7 cellular contexts compared by ENCODE assay signal in the genomic region with DNA sequence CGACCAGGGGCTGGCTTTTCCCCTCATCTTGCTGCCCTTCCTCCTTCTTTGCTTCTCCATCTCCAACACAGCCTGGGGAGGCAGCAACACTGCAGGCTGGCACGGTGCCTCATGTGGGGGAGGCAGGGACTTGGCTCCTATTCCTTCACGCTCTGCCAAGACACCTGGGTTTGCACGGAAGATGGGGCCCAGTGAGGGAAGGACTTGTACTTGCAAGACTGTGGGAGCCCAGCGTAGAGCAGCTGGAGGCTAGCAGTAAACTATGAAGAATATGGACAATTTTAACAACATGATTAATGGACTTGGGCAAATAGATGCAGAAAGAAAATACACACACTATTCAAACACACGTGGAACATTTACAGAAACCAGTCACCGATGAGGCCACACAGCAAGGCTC.
DNase-seq lines count a peak whose midpoint lies in the region; FAIRE-seq and TF ChIP-seq lines count a peak whose summit lies in the region.
"Not testable (repeated sequence)": the region's sequence is repeated elsewhere in the genome, so short reads cannot be mapped to it uniquely, and the experiment has no call there.

No MANE protein-coding gene starts in this region.

- not testable (repeated sequence) for H3K27me3 ChIP-seq in astrocyte (ENCODE audit: insufficient read depth, low read length)

- H3K9me3 Mint-ChIP-seq in astrocyte (ENCODE audit: unreplicated experiment) = not testable (repeated sequence)

- not testable (repeated sequence) for TF ChIP-seq CTCF in astrocyte (IDR thresholded peaks at IDR 0.05; ENCODE audit: insufficient read depth, low read depth, low read length); cardiac fibroblast (IDR thresholded peaks at IDR 0.05; ENCODE audit: low read depth, low read length)

- H3K27ac Mint-ChIP-seq in astrocyte (ENCODE audit: unreplicated experiment) = not testable (repeated sequence)

- DNase-seq in DMS53 (lab: John Stamatoyannopoulos, UW) = peak; percentile 3
- peak; percentile 75 for DNase-seq in NCI-H1092 treated with DMSO at 0.1 percent for 48 hours (lab: John Stamatoyannopoulos, UW)
- peak; percentile 45 for DNase-seq in NCI-H2171 treated with DMSO at 0.1 percent for 48 hours (lab: John Stamatoyannopoulos, UW)
- DNase-seq in astrocyte (ENCODE audit: low read depth) = peak; percentile 4
- peak; percentile 13 to 27 for DNase-seq in cardiac fibroblast (ENCODE audit: low read depth in 2 of 2)
- peak; percentile 3 for DNase-seq in pons (ENCODE audit: low spot score)

- H4K20me1 ChIP-seq in astrocyte (ENCODE audit: insufficient read depth, low read length) = not testable (repeated sequence)

- not testable (repeated sequence) for H3K4me1 Mint-ChIP-seq in astrocyte (ENCODE audit: low read depth, unreplicated experiment)

- H3K4me2 ChIP-seq in astrocyte (ENCODE audit: low read length) = not testable (repeated sequence)

- not testable (repeated sequence) for H3K27ac ChIP-seq in astrocyte (ENCODE audit: low read depth, low read length)

- H3K4me1 ChIP-seq in astrocyte (ENCODE audit: insufficient read depth, low read length) = not testable (repeated sequence)

- not testable (repeated sequence) for H3K79me2 ChIP-seq in astrocyte (ENCODE audit: insufficient read depth, low read length)

- H3K27me3 Mint-ChIP-seq in astrocyte (ENCODE audit: low read depth, unreplicated experiment) = not testable (repeated sequence)

- H3K9ac ChIP-seq in astrocyte (ENCODE audit: low read length) = not testable (repeated sequence)

- FAIRE-seq in astrocyte (lab: Jason Lieb, UNC) = not testable (repeated sequence)
- FAIRE-seq in islet of Langerhans (lab: Jason Lieb, UNC) = peak; percentile 99

- not testable (repeated sequence) for H3K36me3 Mint-ChIP-seq in astrocyte (ENCODE audit: low read depth, unreplicated experiment)

- H3K4me3 ChIP-seq in astrocyte (ENCODE audit: insufficient read depth, low read depth, low read length); cardiac fibroblast (replicated peaks in 1 of 2; ENCODE audit: low read depth in 2 of 2, low read length in 2 of 2): not testable (repeated sequence)

- H2AFZ ChIP-seq in astrocyte (ENCODE audit: low read depth, low read length) = not testable (repeated sequence)

- not testable (repeated sequence) for H3K4me3 Mint-ChIP-seq in astrocyte (ENCODE audit: unreplicated experiment)

- H3K9me3 ChIP-seq in astrocyte (ENCODE audit: insufficient read depth, low read depth, low read length) = not testable (repeated sequence)

- not testable (repeated sequence) for H3K36me3 ChIP-seq in astrocyte (ENCODE audit: insufficient read depth, low read length)

Comparison
In these comparisons a context has a peak if more than half of its experiments do, and no peak if none do; other contexts are left out.
1. DNase-seq: peak in every context shown above with its lines; median percentile 75 in NCI-H1092 treated with DMSO at 0.1 percent for 48 hours; 45 in NCI-H2171 treated with DMSO at 0.1 percent for 48 hours; 20 in cardiac fibroblast; 4 in astrocyte; 3 in DMS53; 3 in pons.